Comparison of ENCODE assay signal across 8 cellular contexts in the genomic region with DNA sequence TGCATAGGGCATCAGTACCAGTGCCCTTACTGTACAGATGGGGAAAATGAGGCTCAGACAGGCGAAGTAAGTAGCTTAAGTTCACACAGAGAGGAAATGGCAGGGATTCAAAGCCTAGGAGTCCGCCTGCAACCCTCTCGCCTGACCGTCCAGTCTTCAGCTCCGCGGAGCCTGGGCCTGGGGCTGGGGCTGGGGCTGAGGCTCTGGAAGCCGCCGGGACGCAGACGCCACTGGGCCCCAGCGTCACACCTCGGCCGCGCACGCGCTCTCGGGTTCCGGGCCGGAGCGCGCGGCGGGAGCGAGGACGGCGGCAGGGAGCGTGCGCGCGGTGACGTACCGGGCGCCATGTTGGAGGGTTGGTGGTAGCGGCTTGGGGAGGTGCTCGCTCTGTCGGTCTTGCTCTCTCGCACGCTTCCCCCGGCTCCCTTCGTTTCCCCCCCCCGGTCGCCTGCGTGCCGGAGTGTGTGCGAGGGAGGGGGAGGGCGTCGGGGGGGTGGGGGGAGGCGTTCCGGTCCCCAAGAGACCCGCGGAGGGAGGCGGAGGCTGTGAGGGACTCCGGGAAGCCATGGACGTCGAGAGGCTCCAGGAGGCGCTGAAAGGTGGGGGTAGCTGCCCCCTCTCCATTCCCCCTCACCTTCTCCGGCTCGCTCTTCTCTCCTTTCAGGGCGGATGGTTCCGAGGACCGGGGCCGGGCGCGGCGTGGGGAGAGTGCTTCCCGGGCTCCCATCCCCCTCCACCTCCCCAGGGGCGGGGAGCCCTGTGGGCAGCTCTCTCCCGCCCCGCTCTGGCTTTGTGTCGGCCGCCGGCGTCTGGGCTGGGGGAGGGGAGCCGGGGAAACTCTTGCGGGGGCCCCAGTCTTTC.
DNase-seq lines count a peak whose midpoint lies in the region; ATAC-seq and TF ChIP-seq lines count a peak whose summit lies in the region.

Gene PPP4R2, plus strand, starts transcription at position 339 of the 861 bp plus-strand sequence. Its CDS starts 227 bp downstream, at position 566.

- H3K4me1 ChIP-seq in neuron (ENCODE audit: insufficient read depth, low read length) (peaks cover 23% of the 10 kb centered on the region), subcutaneous abdominal adipose tissue (ENCODE audit: control insufficient read depth in 5 of 5, insufficient read depth in 5 of 5, low read length in 5 of 5) (peaks cover 7 to 43% (median 41%) of the 10 kb centered on the region in 5 donors)

- H3K4me3 ChIP-seq in foreskin fibroblast (ENCODE audit: low read depth in 1 of 2, low read length in 2 of 2) (peak within 1 kb of the TSS; percentile 64 to 65), neuron (ENCODE audit: low read length) (peak within 1 kb of the TSS; percentile 69), subcutaneous abdominal adipose tissue (ENCODE audit: low read depth in 1 of 5, low read length in 5 of 5) (peak within 1 kb of the TSS; percentile 77 to 95 (median 81))

- ATAC-seq in GM21825 (IDR thresholded peaks at IDR 0.05; ENCODE audit: unreplicated experiment), result peak; percentile 88

- no peaks in the 10 kb centered on the region for H3K9me3 ChIP-seq in KOPT-K1 (ENCODE audit: insufficient read depth, low read length, poor library complexity, severe bottlenecking)
- H3K9me3 ChIP-seq in neuron (ENCODE audit: low read length), result no peaks in the 10 kb centered on the region
- no peaks in the 10 kb centered on the region for H3K9me3 ChIP-seq in subcutaneous abdominal adipose tissue (ENCODE audit: control insufficient read depth in 5 of 5, low read length in 5 of 5)

- peak within 1 kb of the TSS; percentile 84 to 96 (median 88) for H3K9ac ChIP-seq in subcutaneous abdominal adipose tissue (ENCODE audit: low read length in 5 of 5)

- peak within 1 kb of the TSS; percentile 56 for H2AFZ ChIP-seq in neuron (ENCODE audit: low read depth, low read length)

- DNase-seq in ELF-1 (ENCODE audit: low read depth, low spot score), result peak; percentile 95
- DNase-seq in SHP77 treated with DMSO at 0.1 percent for 48 hours (lab: John Stamatoyannopoulos, UW), result peak; percentile 58
- peak; percentile 87 for DNase-seq in activated gamma-delta T cell treated with Interleukin-2 at 50 U/mL for 16 hours
- DNase-seq in foreskin fibroblast, result peak; percentile 89 to 96

- H3K27ac ChIP-seq in KOPT-K1 (ENCODE audit: low read depth, low read length, poor library complexity, severe bottlenecking), result peak within 1 kb of the TSS; percentile 98
- peak within 1 kb of the TSS; percentile 94 for H3K27ac ChIP-seq in subcutaneous abdominal adipose tissue (ENCODE audit: low read depth, low read length)

- TF ChIP-seq CTCF in foreskin fibroblast (IDR thresholded peaks at IDR 0.05; ENCODE audit: low read depth, low read length), result no peak

- peaks cover 35% of the 10 kb centered on the region for H3K36me3 ChIP-seq in KOPT-K1 (ENCODE audit: insufficient read depth, low read length)
- H3K36me3 ChIP-seq in neuron (ENCODE audit: insufficient read depth, low read length), result peaks cover 33% of the 10 kb centered on the region
- peaks cover 0 to 7% (median 2%) of the 10 kb centered on the region in 5 donors for H3K36me3 ChIP-seq in subcutaneous abdominal adipose tissue (ENCODE audit: control insufficient read depth in 5 of 5, insufficient read depth in 5 of 5, low read length in 5 of 5)

- H3K27me3 ChIP-seq in neuron (ENCODE audit: insufficient read depth, low read length) (no peaks in the 10 kb centered on the region), subcutaneous abdominal adipose tissue (ENCODE audit: control insufficient read depth in 5 of 5, insufficient read depth in 4 of 5, low read length in 5 of 5) (no peaks in the 10 kb centered on the region)

Comparison
In these comparisons a context has a peak if more than half of its experiments do, and no peak if none do; other contexts are left out.
1. Peak in every context shown above with its lines: DNase-seq, ATAC-seq, H3K4me3 ChIP-seq and H3K27ac ChIP-seq.